In genomic region chr14:100115236-100115635, GRCh38 we compare ENCODE assay signal across 18 cellular contexts. TPM values are rescaled to one million over a fixed set of nuclear protein-coding genes. Genes with fewer than 3 reads are reported as not detected.
DNase-seq lines count a peak whose midpoint lies in the region; ATAC-seq and TF ChIP-seq lines count a peak whose summit lies in the region.
"Had no signal": no experiment of that assay in that cellular context is flagged by ENCODE, and none has a peak within 500 bp of the region (broad histone marks: within the 10 kb centered on the region; RNA-seq: fewer than 3 reads in every experiment).

No MANE protein-coding gene starts in this region.

- H3K27me3 ChIP-seq in DND-41 (ENCODE audit: insufficient read depth, low read length, poor library complexity) (no peaks in the 10 kb centered on the region), neural progenitor cell (no peaks in the 10 kb centered on the region)
- H3K27me3 ChIP-seq: right atrium auricular region had no signal

- no peak overlapping the region for H2AFZ ChIP-seq in DND-41 (ENCODE audit: low read depth, low read length)
- no peak overlapping the region for H2AFZ ChIP-seq in neural progenitor cell (replicated peaks)

- peaks cover 98% of the 10 kb centered on the region for H3K36me3 ChIP-seq in DND-41 (ENCODE audit: insufficient read depth, low read length)
- H3K36me3 ChIP-seq in neural progenitor cell = no peaks in the 10 kb centered on the region
- H3K36me3 ChIP-seq: right atrium auricular region had no signal

- peaks cover 26% of the 10 kb centered on the region for H3K4me1 Mint-ChIP-seq in activated CD4-positive, alpha-beta T cell treated with anti-CD3 and anti-CD28 coated beads, Interleukin-2, amount 10 ng/mL, durations not matched to agents 7 days and 5 days
- peaks cover 24% of the 10 kb centered on the region for H3K4me1 Mint-ChIP-seq in neural progenitor cell

- H3K9me3 Mint-ChIP-seq in activated CD4-positive, alpha-beta T cell treated with anti-CD3 and anti-CD28 coated beads, Interleukin-2, amount 10 ng/mL, durations not matched to agents 7 days and 5 days = no peaks in the 10 kb centered on the region
- no peaks in the 10 kb centered on the region for H3K9me3 Mint-ChIP-seq in neural progenitor cell

- no peaks in the 10 kb centered on the region for H3K27me3 Mint-ChIP-seq in activated CD4-positive, alpha-beta T cell treated with anti-CD3 and anti-CD28 coated beads, Interleukin-2, amount 10 ng/mL, durations not matched to agents 7 days and 5 days
- H3K27me3 Mint-ChIP-seq in neural progenitor cell (ENCODE audit: insufficient read depth, low read depth) = peaks cover 5% of the 10 kb centered on the region
- H3K27me3 Mint-ChIP-seq: B cell had no signal

- H3K36me3 Mint-ChIP-seq in activated CD4-positive, alpha-beta T cell treated with anti-CD3 and anti-CD28 coated beads, Interleukin-2, amount 10 ng/mL, durations not matched to agents 7 days and 5 days (ENCODE audit: low read depth) = peaks cover 79% of the 10 kb centered on the region
- peaks cover 4% of the 10 kb centered on the region for H3K36me3 Mint-ChIP-seq in neural progenitor cell

- H3K4me2 ChIP-seq in DND-41 (ENCODE audit: insufficient read depth, low read length) = no peak overlapping the region
- no peak overlapping the region for H3K4me2 ChIP-seq in neural progenitor cell

- H3F3A ChIP-seq in neural progenitor cell (ENCODE audit: low read depth) = no peaks in the 10 kb centered on the region

- peaks cover 95% of the 10 kb centered on the region for H4K20me1 ChIP-seq in DND-41 (ENCODE audit: insufficient read depth, low read length)
- H4K20me1 ChIP-seq in neural progenitor cell (ENCODE audit: low read depth) = peaks cover 24% of the 10 kb centered on the region

- H3K4me1 ChIP-seq in DND-41 (ENCODE audit: insufficient read depth, low read length) (no peaks in the 10 kb centered on the region), neural progenitor cell (peaks cover 13% of the 10 kb centered on the region)
- H3K4me1 ChIP-seq: lower lobe of right lung had no signal

- CTCF ChIA-PET in activated CD4-positive, alpha-beta T cell treated with anti-CD3 and anti-CD28 coated beads, Interleukin-2, amount 10 ng/mL, durations not matched to agents 7 days and 5 days (lab: Charles Lee) = interaction anchor here (1.2 to 1.6 kb wide), 2 partner anchors 12 to 35 kb away, joined by 3 to 4 read pairs; no protein-coding TSS in a partner anchor

- POLR2A ChIA-PET in activated CD4-positive, alpha-beta T cell treated with anti-CD3 and anti-CD28 coated beads, Interleukin-2, amount 10 ng/mL, durations not matched to agents 7 days and 5 days (lab: Charles Lee) = interaction anchor here (0.5 kb wide), 1 partner anchor 122 kb away, joined by 3 read pairs; no protein-coding TSS in a partner anchor

- TF ChIP-seq CTCF in DND-41 (IDR thresholded peaks at IDR 0.05; ENCODE audit: borderline replicate concordance, extremely low read depth, low read length, poor library complexity, severe bottlenecking) (no peak), neural progenitor cell (IDR thresholded peaks at IDR 0.05) (no peak)

- H3K79me2 ChIP-seq in DND-41 (ENCODE audit: insufficient read depth, low read length) (peaks cover 98% of the 10 kb centered on the region), neural progenitor cell (ENCODE audit: low read depth) (no peaks in the 10 kb centered on the region)

- H3K9me3 ChIP-seq in DND-41 (ENCODE audit: insufficient read depth, low read length, severe bottlenecking) (no peaks in the 10 kb centered on the region), neural progenitor cell (ENCODE audit: low read depth) (no peaks in the 10 kb centered on the region)
- H3K9me3 ChIP-seq: lower lobe of right lung, right atrium auricular region had no signal

- no peak for DNase-seq in activated CD4-positive, alpha-beta T cell treated with anti-CD3 and anti-CD28 coated beads, Interleukin-2, amount 10 ng/mL, durations not matched to agents 7 days and 5 days
- DNase-seq in activated CD4-positive, alpha-beta T cell treated with anti-CD3 and anti-CD28 coated beads for 1 hour = no peak
- DNase-seq in DND-41 (no peak), neural progenitor cell (ENCODE audit: low spot score) (peak; percentile 43), NCI-H2227 (lab: John Stamatoyannopoulos, UW; ENCODE audit: unreplicated experiment) (no peak), NCI-H1417 (lab: John Stamatoyannopoulos, UW) (no peak)
- DNase-seq: activated CD4-positive, alpha-beta T cell treated with anti-CD3 and anti-CD28 coated beads for 4 hours; COR-L47; KG1; lower lobe of right lung; NCI-H1694; NCI-H748 treated with DMSO at 0.1 percent for 48 hours; occipital lobe; stimulated activated CD4-positive, alpha-beta T cell treated with anti-CD3 and anti-CD28 coated beads, Interleukin-4, amount 100 ng/mL, for 24 hours had no signal

- ATAC-seq in DND-41 (ENCODE audit: insufficient read depth, low read depth) (no peak), GM19452 (IDR thresholded peaks at IDR 0.05; ENCODE audit: unreplicated experiment) (no peak)
- ATAC-seq: lower lobe of right lung had no signal

- H3K9ac ChIP-seq in DND-41 (ENCODE audit: low read depth, low read length) (no peak overlapping the region), neural progenitor cell (no peak overlapping the region)

- no peak overlapping the region for H3K4me3 ChIP-seq in DND-41 (ENCODE audit: low read depth in 1 of 2, low read length in 2 of 2)
- H3K4me3 ChIP-seq in neural progenitor cell = no peak overlapping the region
- H3K4me3 ChIP-seq: lower lobe of right lung, right atrium auricular region had no signal

- H3K27ac Mint-ChIP-seq in activated CD4-positive, alpha-beta T cell treated with anti-CD3 and anti-CD28 coated beads, Interleukin-2, amount 10 ng/mL, durations not matched to agents 7 days and 5 days = peak overlapping the region; percentile 41
- no peak overlapping the region for H3K27ac Mint-ChIP-seq in neural progenitor cell

- H3K4me3 Mint-ChIP-seq in activated CD4-positive, alpha-beta T cell treated with anti-CD3 and anti-CD28 coated beads, Interleukin-2, amount 10 ng/mL, durations not matched to agents 7 days and 5 days = no peak overlapping the region
- H3K4me3 Mint-ChIP-seq in neural progenitor cell = no peak overlapping the region
- H3K4me3 Mint-ChIP-seq: B cell had no signal

- H3K27ac ChIP-seq in DND-41 (ENCODE audit: low read length) (0 out of 2 replicates have a peak overlapping the region, but pooled peaks have one; percentile 37), cingulate gyrus (ENCODE audit: low read depth, low read length) (peak overlapping the region; percentile 100), neural progenitor cell (no peak overlapping the region)
- H3K27ac ChIP-seq: lower lobe of right lung, right atrium auricular region had no signal

RNA-seq across cellular contexts. Expression of gene DEGS2, which starts 44.2 kb away (rescaled TPM):
- under 1 TPM; 0.15 to 0.23 TPM for total RNA-seq in activated CD4-positive, alpha-beta T cell treated with anti-CD3 and anti-CD28 coated beads, Interleukin-2, amount 10 ng/mL, durations not matched to agents 7 days and 5 days
- 0.25 TPM in 1 of 2 replicates, not detected in the other for total RNA-seq in neural progenitor cell (ENCODE audit: low replicate concordance)
- total RNA-seq: right atrium auricular region had no signal

RNA-seq across cellular contexts. Expression of gene EVL, which starts 50.0 kb away (rescaled TPM):
- total RNA-seq in activated CD4-positive, alpha-beta T cell treated with anti-CD3 and anti-CD28 coated beads, Interleukin-2, amount 10 ng/mL, durations not matched to agents 7 days and 5 days = 1,000 to 10,000 TPM; 1,017 to 1,048 TPM
- total RNA-seq in neural progenitor cell (ENCODE audit: low replicate concordance) = 49.2 and 71.2 TPM in 2 replicates

Comparison
In these comparisons a context has a peak if more than half of its experiments do, and no peak if none do; other contexts are left out.
1. RNA of gene EVL, which starts 50.0 kb away (total RNA-seq): 1,017 to 1,048 TPM in activated CD4-positive, alpha-beta T cell treated with anti-CD3 and anti-CD28 coated beads, Interleukin-2, amount 10 ng/mL, durations not matched to agents 7 days and 5 days; 49.2 to 71.2 TPM in neural progenitor cell; every median in the first group is over 10 times any median in the second.